Comparison of ENCODE assay signal across 8 cellular contexts in genomic region chr2:217785544-217786045, GRCh38.
DNase-seq lines count a peak whose midpoint lies in the region; ATAC-seq, FAIRE-seq and TF ChIP-seq lines count a peak whose summit lies in the region.

No MANE protein-coding gene starts in this region.

- H3K4me1 ChIP-seq in astrocyte (ENCODE audit: insufficient read depth, low read length) (peaks cover 9% of the 10 kb centered on the region), skeletal muscle satellite cell (ENCODE audit: control insufficient read depth, insufficient read depth, low read length) (peaks cover 13% of the 10 kb centered on the region)

- H3K27me3 ChIP-seq in astrocyte (ENCODE audit: insufficient read depth, low read length), result no peaks in the 10 kb centered on the region
- no peaks in the 10 kb centered on the region for H3K27me3 ChIP-seq in skeletal muscle satellite cell (ENCODE audit: control insufficient read depth, insufficient read depth, low read length)

- H3K4me3 Mint-ChIP-seq in Calu3 (ENCODE audit: low read depth, unreplicated experiment) (no peak overlapping the region), astrocyte (ENCODE audit: unreplicated experiment) (no peak overlapping the region)

- H3K4me2 ChIP-seq in astrocyte (ENCODE audit: low read length) (peak overlapping the region; percentile 23), skeletal muscle satellite cell (ENCODE audit: low read length) (peak overlapping the region; percentile 43)

- H3K4me3 ChIP-seq in astrocyte (ENCODE audit: insufficient read depth, low read depth, low read length), result no peak overlapping the region
- H3K4me3 ChIP-seq in skeletal muscle satellite cell (ENCODE audit: low read length), result no peak overlapping the region

- H3K27ac Mint-ChIP-seq in Calu3 (ENCODE audit: unreplicated experiment) (no peak overlapping the region), astrocyte (ENCODE audit: unreplicated experiment) (no peak overlapping the region)

- intact Hi-C loops in Calu3 (cut with micrococcal nuclease; ENCODE audit: unreplicated experiment), result loop anchor here (1.0 to 2.0 kb wide), 4 partner anchors 101 to 283 kb away; partner anchors contain the start of gene RUFY4

- H3K27ac ChIP-seq in astrocyte (ENCODE audit: low read depth, low read length), result no peak overlapping the region

- peak overlapping the region; percentile 67 for H2AFZ ChIP-seq in astrocyte (ENCODE audit: low read depth, low read length)

- CTCF ChIA-PET in Calu3 (lab: Charles Lee), result interaction anchor here (0.6 to 2.6 kb wide), 19 partner anchors 12 to 295 kb away, joined by 3 to 32 read pairs (median 6); partner anchors contain the start of gene RUFY4

- no peak overlapping the region for H3K9ac ChIP-seq in astrocyte (ENCODE audit: low read length)
- no peak overlapping the region for H3K9ac ChIP-seq in skeletal muscle satellite cell (ENCODE audit: low read depth, low read length)

- peak; percentile 67 for FAIRE-seq in astrocyte (lab: Jason Lieb, UNC)

- no peaks in the 10 kb centered on the region for H3K9me3 Mint-ChIP-seq in Calu3 (ENCODE audit: low read depth, unreplicated experiment)
- H3K9me3 Mint-ChIP-seq in astrocyte (ENCODE audit: unreplicated experiment), result peaks cover 9% of the 10 kb centered on the region

- H3K9me3 ChIP-seq in astrocyte (ENCODE audit: insufficient read depth, low read depth, low read length) (no peaks in the 10 kb centered on the region), skeletal muscle satellite cell (replicated peaks; ENCODE audit: low read length) (no peaks in the 10 kb centered on the region)

- H3K27me3 Mint-ChIP-seq in Calu3 (ENCODE audit: unreplicated experiment), result peaks cover 40% of the 10 kb centered on the region
- peaks cover 2% of the 10 kb centered on the region for H3K27me3 Mint-ChIP-seq in astrocyte (ENCODE audit: low read depth, unreplicated experiment)

- H4K20me1 ChIP-seq in astrocyte (ENCODE audit: insufficient read depth, low read length), result peaks cover 12% of the 10 kb centered on the region

- peak; percentile 85 for DNase-seq in Calu3
- DNase-seq in NAMALWA (ENCODE audit: low spot score), result peak; percentile 67
- DNase-seq in T-helper 22 cell (ENCODE audit: low read depth), result peak; percentile 13
- DNase-seq in astrocyte (ENCODE audit: low read depth), result no peak
- DNase-seq in hippocampal formation (lab: John Stamatoyannopoulos, UW), result peak; percentile 47 to 74

- H3K4me1 Mint-ChIP-seq in Calu3 (ENCODE audit: low read depth, unreplicated experiment) (no peaks in the 10 kb centered on the region), astrocyte (ENCODE audit: low read depth, unreplicated experiment) (peaks cover 13% of the 10 kb centered on the region)

- no peaks in the 10 kb centered on the region for H3K79me2 ChIP-seq in astrocyte (ENCODE audit: insufficient read depth, low read length)

- H3K36me3 Mint-ChIP-seq in Calu3 (ENCODE audit: insufficient read depth, unreplicated experiment) (no peaks in the 10 kb centered on the region), astrocyte (ENCODE audit: low read depth, unreplicated experiment) (peaks cover 31% of the 10 kb centered on the region)

- BruUV-seq in Calu3 (replicated peaks; lab: Mats Ljungman, UMichigan), result no TSS peak

- ATAC-seq in GM21717 (IDR thresholded peaks at IDR 0.05; ENCODE audit: unreplicated experiment) (peak; percentile 49), HG03139 (IDR thresholded peaks at IDR 0.05; ENCODE audit: unreplicated experiment) (no peak)

- H3K36me3 ChIP-seq in astrocyte (ENCODE audit: insufficient read depth, low read length) (peaks cover 5% of the 10 kb centered on the region), skeletal muscle satellite cell (ENCODE audit: insufficient read depth, low read length) (peaks cover 4% of the 10 kb centered on the region)

- TF ChIP-seq CTCF in Calu3 (IDR thresholded peaks at IDR 0.05; ENCODE audit: unreplicated experiment) (peak; percentile 93), astrocyte (IDR thresholded peaks at IDR 0.05; ENCODE audit: insufficient read depth, low read depth, low read length) (peak; percentile 94)
